ENCODE assay signal across 8 cellular contexts in genomic region chrX:129777218-129777768, GRCh38.
DNase-seq lines count a peak whose midpoint lies in the region; ATAC-seq and TF ChIP-seq lines count a peak whose summit lies in the region.

No MANE protein-coding gene starts in this region.

- ATAC-seq in GM18505 (IDR thresholded peaks at IDR 0.05; ENCODE audit: unreplicated experiment) = peak; percentile 26
- peak; percentile 30 for ATAC-seq in HG03196 (IDR thresholded peaks at IDR 0.05; ENCODE audit: unreplicated experiment)
- ATAC-seq in HG02571 (IDR thresholded peaks at IDR 0.05; ENCODE audit: unreplicated experiment) = no peak

- peak; percentile 48 for TF ChIP-seq POLR2A in GM18505 (IDR thresholded peaks at IDR 0.05; ENCODE audit: borderline replicate concordance, extremely low read depth, insufficient read depth, insufficient read length)

- DNase-seq in UCSD-AML1 (lab: John Stamatoyannopoulos, UW; ENCODE audit: unreplicated experiment) (peak; percentile 85), pons (ENCODE audit: low spot score) (peak; percentile 7), LoVo (ENCODE audit: low spot score) (no peak), DMS79 treated with DMSO at 0.1 percent for 48 hours (lab: John Stamatoyannopoulos, UW) (no peak)

- H3K27ac ChIP-seq in cingulate gyrus (ENCODE audit: low read depth, low read length) = peak overlapping the region; percentile 19

Comparison
In these comparisons a context has a peak if more than half of its experiments do, and no peak if none do; other contexts are left out.
1. DNase-seq: peak in UCSD-AML1 (single experiment) and pons (single experiment); none in LoVo (single experiment) and DMS79 treated with DMSO at 0.1 percent for 48 hours (single experiment).